ENCODE assay signal across 28 cellular contexts in genomic region chr21:44735821-44736220, GRCh38. TPM values are rescaled to one million over a fixed set of nuclear protein-coding genes. Genes with fewer than 3 reads are reported as not detected.
"Had no signal": no experiment of that assay in that cellular context is flagged by ENCODE, and none has a peak within 500 bp of the region (broad histone marks: within the 10 kb centered on the region; RNA-seq: fewer than 3 reads in every experiment).

No MANE protein-coding gene starts in this region.

- H3K79me2 ChIP-seq: hepatocyte, parathyroid adenoma had no signal

- H2AFZ ChIP-seq: hepatocyte, parathyroid adenoma had no signal

- H3K4me2 ChIP-seq: hepatocyte had no signal

- DNase-seq: activated B cell treated with CpG ODN at 0.5 μM for 24 hours; activated CD4-positive, alpha-beta memory T cell treated with anti-CD3 and anti-CD28 coated beads, Interleukin-2, amount 10 ng/mL, durations not matched to agents 7 days and 5 days; activated CD4-positive, alpha-beta T cell treated with anti-CD3 and anti-CD28 coated beads for 4 hours; activated naive CD4-positive, alpha-beta T cell treated with anti-CD3 and anti-CD28 coated beads for 36 hours; activated naive CD8-positive, alpha-beta T cell treated with anti-CD3 and anti-CD28 coated beads, Interleukin-2, amount 50 U/mL, for 24 hours; activated T-cell treated with anti-CD3 and anti-CD28 coated beads, Interleukin-2, amount 50 U/mL, for 1 hour; brain microvascular endothelial cell; central memory CD4-positive, alpha-beta T cell; dorsolateral prefrontal cortex; endodermal cell; foreskin fibroblast; mucosa of descending colon; naive B cell; retina; stimulated activated CD4-positive, alpha-beta T cell treated with anti-CD3 and anti-CD28 coated beads, Interleukin-2, amount 100 ng/mL, for 24 hours; stimulated activated naive CD8-positive, alpha-beta T cell treated with anti-CD3 and anti-CD28 coated beads, Interleukin-15, Interleukin-2, amounts not matched to agents 100 U/mL and 50 U/mL, for 24 hours; T-helper 9 cell; transverse colon had no signal

- H3K36me3 ChIP-seq: brain microvascular endothelial cell, neutrophil, transverse colon, vagina had no signal

- H3K27ac ChIP-seq: brain microvascular endothelial cell, dorsolateral prefrontal cortex, epithelial cell of prostate, hepatocyte, neutrophil, parathyroid adenoma, transverse colon, vagina had no signal

- H3K27me3 ChIP-seq: brain microvascular endothelial cell, hepatocyte, neutrophil, transverse colon, vagina had no signal

- H3K4me1 ChIP-seq: parathyroid adenoma, transverse colon, vagina had no signal

- FAIRE-seq: colon had no signal

- H3K4me3 ChIP-seq: dorsolateral prefrontal cortex, hepatocyte, mucosa of descending colon, transverse colon, vagina had no signal

- H3K9me3 ChIP-seq: neutrophil had no signal

- ATAC-seq: activated naive CD8-positive, alpha-beta T cell treated with anti-CD3 and anti-CD28 coated beads, Interleukin-2, amount 50 U/mL, for 24 hours; activated T-helper 17 cell treated with anti-CD3 and anti-CD28 coated beads, Interleukin-2, amount 50 U/mL, for 72 hours; stimulated activated naive CD8-positive, alpha-beta T cell treated with anti-CD3 and anti-CD28 coated beads, Interleukin-15, Interleukin-2, amounts not matched to agents 100 U/mL and 50 U/mL, for 24 hours had no signal

- H3K9ac ChIP-seq: parathyroid adenoma had no signal

RNA-seq across cellular contexts. Expression of gene TSPEAR, which starts 24.4 kb away (rescaled TPM):
- total RNA-seq: activated B cell treated with CpG ODN at 0.5 μM for 24 hours; activated CD4-positive, alpha-beta memory T cell treated with anti-CD3 and anti-CD28 coated beads, Interleukin-2, amount 10 ng/mL, durations not matched to agents 7 days and 5 days; activated naive CD4-positive, alpha-beta T cell treated with anti-CD3 and anti-CD28 coated beads for 36 hours; aorta; hepatocyte; skeletal muscle tissue; transverse colon; vagina had no signal
- polyA plus RNA-seq: aorta had no signal

RNA-seq across cellular contexts. Expression of gene KRTAP10-12, which starts 38.8 kb away (rescaled TPM):
- total RNA-seq: activated B cell treated with CpG ODN at 0.5 μM for 24 hours; activated CD4-positive, alpha-beta memory T cell treated with anti-CD3 and anti-CD28 coated beads, Interleukin-2, amount 10 ng/mL, durations not matched to agents 7 days and 5 days; activated naive CD4-positive, alpha-beta T cell treated with anti-CD3 and anti-CD28 coated beads for 36 hours; activated T-helper 17 cell treated with anti-CD3 and anti-CD28 coated beads, Interleukin-2, amount 50 U/mL, for 72 hours; aorta; dorsolateral prefrontal cortex; endodermal cell; hepatocyte; liver; mucosa of descending colon; skeletal muscle tissue; transverse colon; vagina had no signal
- polyA plus RNA-seq: aorta, hepatocyte, liver had no signal

RNA-seq across cellular contexts. Expression of gene KRTAP12-1, which starts 53.9 kb away (rescaled TPM):
- total RNA-seq: activated B cell treated with CpG ODN at 0.5 μM for 24 hours; activated CD4-positive, alpha-beta memory T cell treated with anti-CD3 and anti-CD28 coated beads, Interleukin-2, amount 10 ng/mL, durations not matched to agents 7 days and 5 days; activated naive CD4-positive, alpha-beta T cell treated with anti-CD3 and anti-CD28 coated beads for 36 hours; activated T-helper 17 cell treated with anti-CD3 and anti-CD28 coated beads, Interleukin-2, amount 50 U/mL, for 72 hours; aorta; endodermal cell; hepatocyte; liver; mucosa of descending colon; skeletal muscle tissue; transverse colon; vagina had no signal
- polyA plus RNA-seq: aorta, hepatocyte, liver had no signal
